ENCODE assay signal across 8 cellular contexts in the genomic region with DNA sequence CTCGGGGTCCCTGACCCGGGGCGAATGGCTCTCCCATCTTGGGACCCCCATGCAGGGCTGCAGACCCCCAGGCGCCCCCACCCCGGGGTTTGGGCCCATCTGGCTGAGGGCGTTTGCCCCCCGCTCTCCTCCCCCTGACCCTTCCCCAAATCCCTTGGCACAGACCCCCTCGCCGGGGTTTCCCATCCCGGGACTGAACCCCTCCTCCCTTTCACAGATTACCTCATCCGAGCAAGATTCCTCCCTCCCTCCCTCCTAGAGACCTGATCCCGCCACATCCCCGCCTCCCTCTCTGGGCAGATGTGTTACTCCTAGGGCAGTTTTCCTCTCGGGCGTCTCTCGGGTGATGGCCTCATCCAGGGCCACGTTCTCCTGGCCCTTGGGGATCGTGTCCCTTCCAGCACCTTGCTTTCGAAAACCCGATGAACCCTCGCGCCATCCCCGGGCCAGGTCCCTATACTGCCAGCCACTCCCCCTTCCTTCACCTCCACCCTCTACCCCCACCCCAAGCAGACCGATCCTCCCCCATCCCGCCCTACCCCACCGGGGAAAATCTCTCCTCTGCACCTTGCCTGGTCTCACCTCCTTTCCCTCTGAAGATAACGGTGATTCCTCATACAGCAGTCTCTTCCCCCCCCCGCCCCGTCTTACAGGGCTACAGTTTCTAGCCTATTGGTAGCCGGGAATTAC. TPM values are rescaled to one million over a fixed set of nuclear protein-coding genes. Genes with fewer than 3 reads are reported as not detected.
DNase-seq lines count a peak whose midpoint lies in the region; ATAC-seq and TF ChIP-seq lines count a peak whose summit lies in the region.

No MANE protein-coding gene starts in this region.

- H3K4me1 ChIP-seq in NT2/D1 (ENCODE audit: insufficient read depth, insufficient read length) (no peaks in the 10 kb centered on the region), tibial nerve (peaks cover 0 to 56% (median 40%) of the 10 kb centered on the region in 4 donors)

- H3K9ac ChIP-seq in NT2/D1 (ENCODE audit: insufficient read length, low read depth): peak overlapping the region; percentile 94

- H3K27me3 ChIP-seq in NT2/D1 (ENCODE audit: insufficient read depth, insufficient read length) (no peaks in the 10 kb centered on the region), tibial nerve (peaks cover 0 to 4% of the 10 kb centered on the region in 2 donors)

- H3K4me3 ChIP-seq in NT2/D1 (ENCODE audit: insufficient read length, low read depth) (peak overlapping the region; percentile 79), fibroblast of the aortic adventitia (ENCODE audit: low read depth, low read length) (peak overlapping the region; percentile 82), tibial nerve (peak overlapping the region; percentile 75 to 99 (median 93))

- no peak for TF ChIP-seq EP300 in tibial nerve (IDR thresholded peaks at IDR 0.05)

- peaks cover 50% of the 10 kb centered on the region for H3K36me3 Mint-ChIP-seq in activated T-helper 17 cell treated with anti-CD3 and anti-CD28 coated beads, Interleukin-2, amount 50 U/mL, for 72 hours (ENCODE audit: low read depth)
- no peaks in the 10 kb centered on the region for H3K36me3 Mint-ChIP-seq in nephron progenitor cell (ENCODE audit: low read depth)

- H3K4me3 Mint-ChIP-seq in activated T-helper 17 cell treated with anti-CD3 and anti-CD28 coated beads, Interleukin-2, amount 50 U/mL, for 72 hours: peak overlapping the region; percentile 96
- H3K4me3 Mint-ChIP-seq in nephron progenitor cell: peak overlapping the region; percentile 86

- H3K4me1 Mint-ChIP-seq in activated T-helper 17 cell treated with anti-CD3 and anti-CD28 coated beads, Interleukin-2, amount 50 U/mL, for 72 hours: peaks cover 34% of the 10 kb centered on the region
- H3K4me1 Mint-ChIP-seq in nephron progenitor cell: peaks cover 67% of the 10 kb centered on the region

- H3K27ac Mint-ChIP-seq in activated T-helper 17 cell treated with anti-CD3 and anti-CD28 coated beads, Interleukin-2, amount 50 U/mL, for 72 hours: peak overlapping the region; percentile 87
- H3K27ac Mint-ChIP-seq in nephron progenitor cell: peak overlapping the region; percentile 98

- H3K9me3 ChIP-seq in NT2/D1 (ENCODE audit: insufficient read depth, low read length) (no peaks in the 10 kb centered on the region), tibial nerve (no peaks in the 10 kb centered on the region)

- no peaks in the 10 kb centered on the region for H3K27me3 Mint-ChIP-seq in activated T-helper 17 cell treated with anti-CD3 and anti-CD28 coated beads, Interleukin-2, amount 50 U/mL, for 72 hours
- peaks cover 2% of the 10 kb centered on the region for H3K27me3 Mint-ChIP-seq in nephron progenitor cell (ENCODE audit: low read depth, poor library complexity)

- H3K36me3 ChIP-seq in NT2/D1 (ENCODE audit: insufficient read depth, insufficient read length, low read length): peaks cover 24% of the 10 kb centered on the region
- no peaks in the 10 kb centered on the region for H3K36me3 ChIP-seq in tibial nerve

- ATAC-seq in activated T-helper 17 cell treated with anti-CD3 and anti-CD28 coated beads, Interleukin-2, amount 50 U/mL, for 72 hours (replicated peaks): peak; percentile 18
- no peak for ATAC-seq in HG03460 (IDR thresholded peaks at IDR 0.05; ENCODE audit: unreplicated experiment)

- WGBS in tibial nerve, 2 donors: 0 to 1% methylated on average over 24 to 29 of the region's 30 CpGs

- DNase-seq in NCI-H2227 (lab: John Stamatoyannopoulos, UW; ENCODE audit: unreplicated experiment): peak; percentile 32
- DNase-seq in NCI-H2227 treated with DMSO at 0.1 percent for 48 hours (lab: John Stamatoyannopoulos, UW): no peak
- DNase-seq in NT2/D1 (ENCODE audit: low read depth, low spot score): no peak
- DNase-seq in fibroblast of the aortic adventitia (ENCODE audit: low read depth): peak; percentile 19
- DNase-seq in nephron progenitor cell: peak; percentile 54
- DNase-seq in tibial nerve (ENCODE audit: low spot score in 2 of 2): peak in 1 of 2 donors; percentile 39

- H3K9me3 Mint-ChIP-seq in activated T-helper 17 cell treated with anti-CD3 and anti-CD28 coated beads, Interleukin-2, amount 50 U/mL, for 72 hours: no peaks in the 10 kb centered on the region
- no peaks in the 10 kb centered on the region for H3K9me3 Mint-ChIP-seq in nephron progenitor cell

- no peak for TF ChIP-seq CTCF in fibroblast of the aortic adventitia (IDR thresholded peaks at IDR 0.05; ENCODE audit: insufficient read depth, low read length)
- TF ChIP-seq CTCF in nephron progenitor cell (IDR thresholded peaks at IDR 0.05): no peak
- TF ChIP-seq CTCF in tibial nerve (IDR thresholded peaks at IDR 0.05): no peak

- TF ChIP-seq POLR2A in tibial nerve (IDR thresholded peaks at IDR 0.05): no peak

- H3K27ac ChIP-seq in tibial nerve: peak overlapping the region; percentile 86 to 98 (median 96)

RNA-seq across cellular contexts. Expression of gene KMT2A, which starts 0.9 kb away (rescaled TPM):
- 100 to 1,000 TPM in 1 of 2 donors, 10 to 100 TPM in 1; 81.6 to 118 TPM for total RNA-seq in activated T-helper 17 cell treated with anti-CD3 and anti-CD28 coated beads, Interleukin-2, amount 50 U/mL, for 72 hours
- total RNA-seq in fibroblast of the aortic adventitia (ENCODE audit: low replicate concordance): 38.9 and 49.8 TPM in 2 replicates
- 100 to 1,000 TPM in 1 of 4 donors, 10 to 100 TPM in 3; 78.6 to 101 (median 86.8) TPM for total RNA-seq in tibial nerve

RNA-seq across cellular contexts. Expression of gene ATP5MG, which starts 35.8 kb away (rescaled TPM):
- 100 to 1,000 TPM; 155 to 275 TPM for total RNA-seq in activated T-helper 17 cell treated with anti-CD3 and anti-CD28 coated beads, Interleukin-2, amount 50 U/mL, for 72 hours
- 55.2 and 72.8 TPM in 2 replicates for total RNA-seq in fibroblast of the aortic adventitia (ENCODE audit: low replicate concordance)
- 10 to 100 TPM; 22.4 to 51.5 (median 34.4) TPM for total RNA-seq in tibial nerve

Comparison
In these comparisons a context has a peak if more than half of its experiments do, and no peak if none do; other contexts are left out.
1. DNase-seq: peak in NCI-H2227 (single experiment), fibroblast of the aortic adventitia (single experiment) and nephron progenitor cell (single experiment); none in NCI-H2227 treated with DMSO at 0.1 percent for 48 hours (single experiment) and NT2/D1 (single experiment).
2. Peak in every context shown above with its lines, with median percentiles within 50 percentile points of each other: H3K4me3 ChIP-seq.